1 cellular context compared by ENCODE assay signal in genomic region chr2:73253400-73253799, GRCh38.
TF ChIP-seq lines count a peak whose summit lies in the region.

No MANE protein-coding gene starts in this region.

TF ChIP-seq in H1, 55 proteins besides CTCF, POLR2A, EP300 and RAD21:
- TF ChIP-seq HDAC2 (IDR thresholded peaks at IDR 0.05; ENCODE audit: borderline replicate concordance in 1 of 2, low read depth in 2 of 2, low read length in 2 of 2) (no peak), USF2 (IDR thresholded peaks at IDR 0.05; ENCODE audit: low read length) (no peak), SP1 (IDR thresholded peaks at IDR 0.05; ENCODE audit: low read depth, low read length) (no peak), SAP30 (IDR thresholded peaks at IDR 0.05; ENCODE audit: insufficient read depth, insufficient replicate concordance, low read length) (no peak), POLR2AphosphoS5 (IDR thresholded peaks at IDR 0.05; ENCODE audit: low read depth, low read length) (peak; percentile 22; the same call in 1 of the 2 replicates)
TF ChIP-seq in H1: peak in this region for 1.
